ENCODE assay signal across 23 cellular contexts in genomic region chr12:93366427-93366826, GRCh38.
"Had no signal": no experiment of that assay in that cellular context is flagged by ENCODE, and none has a peak within 500 bp of the region (broad histone marks: within the 10 kb centered on the region; RNA-seq: fewer than 3 reads in every experiment).

No MANE protein-coding gene starts in this region.

- FAIRE-seq: endometrium, frontal cortex, keratinocyte, pancreas, small intestine had no signal

- H3K4me1 ChIP-seq: lower lobe of right lung, pancreas, right lobe of liver, vagina had no signal

- H3K9me3 ChIP-seq: lower lobe of right lung, neutrophil, pancreas, right lobe of liver, thyroid gland, vagina had no signal

- H3K36me3 ChIP-seq: lower lobe of right lung, neutrophil, pancreas, right lobe of liver, thyroid gland, vagina had no signal

- H3K27me3 ChIP-seq: neutrophil, pancreas, right lobe of liver, thyroid gland, vagina had no signal

- H3K27ac ChIP-seq: lower lobe of right lung, neutrophil, pancreas, right lobe of liver, thyroid gland, vagina had no signal

- DNase-seq: cortex of kidney; effector memory CD8-positive, alpha-beta T cell; head of caudate nucleus; left ventricle myocardium superior; lower lobe of right lung; naive B cell; pancreas; right lobe of liver; small intestine; stimulated activated CD4-positive, alpha-beta T cell treated with anti-CD3 and anti-CD28 coated beads, Interleukin-12 subunit alpha, Interleukin-12 subunit beta, amount 100 ng/mL, for 4 hours; stimulated activated CD4-positive, alpha-beta T cell treated with anti-CD3 and anti-CD28 coated beads, Interleukin-1b, Interleukin-23, amount 100 ng/mL, for 48 hours; stimulated activated CD4-positive, alpha-beta T cell treated with anti-CD3 and anti-CD28 coated beads, Interleukin-4, amount 100 ng/mL, for 1 hour; stimulated activated CD8-positive, alpha-beta memory T cell treated with anti-CD3 and anti-CD28 coated beads, Interleukin-4, amount 100 ng/mL, for 48 hours; stimulated activated naive CD4-positive, alpha-beta T cell; stimulated activated naive CD8-positive, alpha-beta T cell treated with anti-CD3 and anti-CD28 coated beads, Interleukin-15, amount 100 ng/mL, for 72 hours; thyroid gland; trophoblast cell had no signal

- ATAC-seq: effector memory CD8-positive, alpha-beta T cell; left ventricle myocardium superior; lower lobe of right lung; natural killer cell treated with Interleukin-12 subunit alpha and Interleukin-12 subunit beta and Interleukin-15 and Interleukin-18, amount 100 ng/mL, for 72 hours; pancreas; right lobe of liver; stimulated activated naive CD8-positive, alpha-beta T cell treated with anti-CD3 and anti-CD28 coated beads, Interleukin-15, amount 100 ng/mL, for 72 hours had no signal

- H3K4me3 ChIP-seq: lower lobe of right lung, pancreas, right lobe of liver, thyroid gland, vagina had no signal
